Comparison of ENCODE assay signal across 11 cellular contexts in the genomic region with DNA sequence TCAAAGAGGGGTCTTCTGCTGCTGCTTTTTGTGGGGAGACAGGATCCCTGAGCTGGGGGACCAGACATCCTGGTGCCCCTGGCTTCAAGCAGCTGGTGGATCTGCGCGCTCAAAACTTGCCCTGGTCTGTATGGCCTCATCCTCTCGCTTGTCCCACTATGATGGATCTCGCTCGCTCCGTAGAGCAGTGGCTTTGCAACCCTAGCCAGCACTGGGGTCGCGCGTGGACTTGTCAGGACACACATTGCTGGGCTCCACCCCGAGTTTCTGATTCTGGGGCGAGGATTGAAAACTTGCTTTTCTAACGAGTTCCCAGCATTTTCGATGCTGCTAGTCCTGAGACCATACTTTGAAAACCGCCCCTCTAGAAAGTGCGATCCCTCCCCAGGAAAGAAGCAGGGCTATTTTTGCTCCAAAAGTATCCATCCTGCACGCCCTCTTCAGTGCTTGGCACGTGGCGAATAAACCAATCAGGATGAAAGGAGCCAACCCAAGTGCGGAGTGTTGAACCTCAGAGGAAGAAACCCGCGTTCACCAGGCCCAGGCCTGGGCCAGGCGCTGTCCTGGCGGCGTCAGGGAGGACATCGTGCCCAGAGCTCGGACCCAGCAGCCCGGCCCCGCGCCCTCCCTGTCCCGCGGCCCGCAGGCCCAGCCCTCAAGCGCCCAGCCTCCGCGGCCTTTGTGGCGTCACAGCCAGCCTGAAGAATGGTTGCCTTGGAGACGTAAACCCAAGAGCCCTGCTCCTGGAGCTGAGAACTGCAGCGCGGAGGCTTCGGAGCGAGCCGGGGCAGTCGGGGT. TPM values are rescaled to one million over a fixed set of nuclear protein-coding genes. Genes with fewer than 3 reads are reported as not detected.
DNase-seq lines count a peak whose midpoint lies in the region; ATAC-seq and TF ChIP-seq lines count a peak whose summit lies in the region.
"Had no signal": no experiment of that assay in that cellular context is flagged by ENCODE, and none has a peak within 500 bp of the region (broad histone marks: within the 10 kb centered on the region; RNA-seq: fewer than 3 reads in every experiment).

A gene (plus strand): TSS at position 731 of the 798 bp plus-strand sequence. CDS start 1,092 bp downstream, outside the sequence.

- H3K36me3 Mint-ChIP-seq in type B pancreatic cell = no peaks in the 10 kb centered on the region
- H3K36me3 Mint-ChIP-seq in Calu3 (ENCODE audit: insufficient read depth, unreplicated experiment) = peaks cover 5% of the 10 kb centered on the region
- H3K36me3 Mint-ChIP-seq: activated naive CD8-positive, alpha-beta T cell treated with anti-CD3 and anti-CD28 coated beads, Interleukin-2, amount 10 ng/mL, durations not matched to agents 7 days and 5 days had no signal

- H3K4me1 Mint-ChIP-seq in type B pancreatic cell (ENCODE audit: unreplicated experiment) = peaks cover 5% of the 10 kb centered on the region
- H3K4me1 Mint-ChIP-seq in Calu3 (ENCODE audit: low read depth, unreplicated experiment) = peaks cover 23% of the 10 kb centered on the region

- intact Hi-C loops in Calu3 (cut with micrococcal nuclease; ENCODE audit: unreplicated experiment) = no loop called here

- H3K27me3 Mint-ChIP-seq in type B pancreatic cell (peaks cover 44% of the 10 kb centered on the region), Calu3 (ENCODE audit: unreplicated experiment) (peaks cover 58% of the 10 kb centered on the region)

- ATAC-seq in GM21515 (IDR thresholded peaks at IDR 0.05; ENCODE audit: unreplicated experiment) = no peak

- H3K4me3 Mint-ChIP-seq in type B pancreatic cell = peak within 1 kb of the TSS; percentile 70
- no peak within 1 kb of the TSS for H3K4me3 Mint-ChIP-seq in Calu3 (ENCODE audit: low read depth, unreplicated experiment)
- H3K4me3 Mint-ChIP-seq: activated naive CD8-positive, alpha-beta T cell treated with anti-CD3 and anti-CD28 coated beads, Interleukin-2, amount 10 ng/mL, durations not matched to agents 7 days and 5 days had no signal

- peak within 1 kb of the TSS; percentile 16 for H3K27ac Mint-ChIP-seq in type B pancreatic cell
- H3K27ac Mint-ChIP-seq in Calu3 (ENCODE audit: unreplicated experiment) = no peak within 1 kb of the TSS
- H3K27ac Mint-ChIP-seq: activated naive CD8-positive, alpha-beta T cell treated with anti-CD3 and anti-CD28 coated beads, Interleukin-2, amount 10 ng/mL, durations not matched to agents 7 days and 5 days had no signal

- H3K9me3 Mint-ChIP-seq in type B pancreatic cell (peaks cover 5% of the 10 kb centered on the region), Calu3 (ENCODE audit: low read depth, unreplicated experiment) (peaks cover 2% of the 10 kb centered on the region)
- H3K9me3 Mint-ChIP-seq: activated naive CD8-positive, alpha-beta T cell treated with anti-CD3 and anti-CD28 coated beads, Interleukin-2, amount 10 ng/mL, durations not matched to agents 7 days and 5 days had no signal

- CTCF ChIA-PET in Calu3 (lab: Charles Lee) = interaction anchor here (1.5 kb wide), 1 partner anchor 13 kb away, joined by 3 read pairs; no protein-coding TSS in a partner anchor

- no peak within 1 kb of the TSS for H3K4me3 ChIP-seq in epithelial cell of esophagus (ENCODE audit: low read length)
- H3K4me3 ChIP-seq: uterus had no signal

- no TSS peak for BruUV-seq in Calu3 (replicated peaks; lab: Mats Ljungman, UMichigan)

- TF ChIP-seq CTCF in epithelial cell of esophagus (IDR thresholded peaks at IDR 0.05; ENCODE audit: insufficient read depth, low read depth, low read length, missing control alignments) = no peak
- TF ChIP-seq CTCF in type B pancreatic cell (conservative IDR thresholded peaks at IDR 0.05) = no peak
- no peak for TF ChIP-seq CTCF in Calu3 (IDR thresholded peaks at IDR 0.05; ENCODE audit: unreplicated experiment)

- DNase-seq in NCI-H345 (lab: John Stamatoyannopoulos, UW) = peak; percentile 37
- DNase-seq in NCI-H345 treated with DMSO at 0.1 percent for 48 hours (lab: John Stamatoyannopoulos, UW; ENCODE audit: unreplicated experiment) = no peak
- DNase-seq in epithelial cell of esophagus (ENCODE audit: low read depth) = peak; percentile 22
- DNase-seq in mesenteric fat pad (ENCODE audit: low spot score) = peak; percentile 81
- no peak for DNase-seq in type B pancreatic cell (ENCODE audit: extremely low spot score, unreplicated experiment)
- DNase-seq in Calu3 = no peak
- no peak for DNase-seq in NCI-H446 treated with DMSO at 0.1 percent for 48 hours (lab: John Stamatoyannopoulos, UW)
- DNase-seq: activated naive CD8-positive, alpha-beta T cell treated with anti-CD3 and anti-CD28 coated beads, Interleukin-2, amount 10 ng/mL, durations not matched to agents 7 days and 5 days; SIG-M5; uterus had no signal

RNA-seq across cellular contexts. Expression of the gene that starts here (rescaled TPM):
- total RNA-seq in mesenteric fat pad (not detected), type B pancreatic cell (ENCODE audit: low replicate concordance) (4.3 TPM in 1 of 2 replicates, not detected in the other), Calu3 (2022) (not detected in 2 replicates)
- total RNA-seq: activated naive CD8-positive, alpha-beta T cell treated with anti-CD3 and anti-CD28 coated beads, Interleukin-2, amount 10 ng/mL, durations not matched to agents 7 days and 5 days had no signal

Comparison
In these comparisons a context has a peak if more than half of its experiments do, and no peak if none do; other contexts are left out.
1. DNase-seq: peak in NCI-H345 (single experiment) and epithelial cell of esophagus (single experiment); none in NCI-H345 treated with DMSO at 0.1 percent for 48 hours (single experiment), type B pancreatic cell (single experiment), Calu3 (single experiment) and NCI-H446 treated with DMSO at 0.1 percent for 48 hours (single experiment).
2. Peak in DNase-seq in mesenteric fat pad; RNA of the gene not detected or under 1 TPM.